17 cellular contexts compared by ENCODE assay signal in genomic region chr11:127994736-127995135, GRCh38.
DNase-seq lines count a peak whose midpoint lies in the region; ATAC-seq and TF ChIP-seq lines count a peak whose summit lies in the region.
"Had no signal": no experiment of that assay in that cellular context is flagged by ENCODE, and none has a peak within 500 bp of the region (broad histone marks: within the 10 kb centered on the region; RNA-seq: fewer than 3 reads in every experiment).

No MANE protein-coding gene starts in this region.

- peak overlapping the region; percentile 33 for H3K4me2 ChIP-seq in osteoblast (ENCODE audit: insufficient read depth, low read length)

- TF ChIP-seq CTCF in epithelial cell of esophagus (IDR thresholded peaks at IDR 0.05; ENCODE audit: insufficient read depth, low read depth, low read length, missing control alignments) (no peak), osteoblast (IDR thresholded peaks at IDR 0.05; ENCODE audit: extremely low read depth, low read depth, low read length) (no peak)

- no peak for ATAC-seq in HG02970 (IDR thresholded peaks at IDR 0.05; ENCODE audit: low FRiP score, unreplicated experiment)

- H4K20me1 ChIP-seq in osteoblast (ENCODE audit: insufficient read depth, low read length) = no peaks in the 10 kb centered on the region

- H3K4me3 ChIP-seq in epithelial cell of esophagus (ENCODE audit: low read length) = no peak overlapping the region
- H3K4me3 ChIP-seq in osteoblast (ENCODE audit: insufficient read depth, low read length) = no peak overlapping the region
- H3K4me3 ChIP-seq: dorsolateral prefrontal cortex, SJCRH30 had no signal

- H2AFZ ChIP-seq in osteoblast (ENCODE audit: low read length) = peak overlapping the region; percentile 15
- H2AFZ ChIP-seq: parathyroid adenoma had no signal

- no peaks in the 10 kb centered on the region for H3K27me3 ChIP-seq in osteoblast (ENCODE audit: insufficient read depth, low read length)
- H3K27me3 ChIP-seq: SJCRH30 had no signal

- no peaks in the 10 kb centered on the region for H3K9me3 ChIP-seq in osteoblast (ENCODE audit: low read depth, low read length)
- H3K9me3 ChIP-seq: SJCRH30 had no signal

- H3K79me2 ChIP-seq in osteoblast (ENCODE audit: insufficient read depth, low read length) = no peaks in the 10 kb centered on the region
- H3K79me2 ChIP-seq: parathyroid adenoma had no signal

- DNase-seq in COLO829 (ENCODE audit: low spot score) (peak; percentile 24), RPMI7951 (ENCODE audit: low read depth) (peak; percentile 43), epithelial cell of esophagus (ENCODE audit: low read depth) (peak; percentile 2), osteoblast (ENCODE audit: insufficient read length, low spot score, missing footprints) (peak; percentile 71), NCI-H2196 (lab: John Stamatoyannopoulos, UW; ENCODE audit: unreplicated experiment) (no peak), DMS 273 (lab: John Stamatoyannopoulos, UW; ENCODE audit: unreplicated experiment) (no peak), HT-29 (ENCODE audit: low spot score) (no peak)
- DNase-seq: activated CD4-positive, alpha-beta T cell treated with anti-CD3 and anti-CD28 coated beads, Interleukin-2, amount 50 U/mL, for 4 hours; activated T-cell treated with anti-CD3 and anti-CD28 coated beads, Interleukin-2, amount 50 U/mL, for 48 hours; amygdala; dorsolateral prefrontal cortex; MM.1S; NK-92 treated with Interleukin-12 subunit alpha and Interleukin-12 subunit beta, amount 100 ng/mL, for 24 hours; SJCRH30; stimulated activated CD4-positive, alpha-beta T cell treated with anti-CD3 and anti-CD28 coated beads, Interleukin-12 subunit alpha, Interleukin-12 subunit beta, amount 100 ng/mL, for 4 hours had no signal

- H3K4me1 ChIP-seq in osteoblast (ENCODE audit: insufficient read depth, low read length) = peaks cover 14% of the 10 kb centered on the region
- H3K4me1 ChIP-seq: parathyroid adenoma, SJCRH30 had no signal

- H3K36me3 ChIP-seq in osteoblast (ENCODE audit: insufficient read depth, low read length) = no peaks in the 10 kb centered on the region
- H3K36me3 ChIP-seq: SJCRH30 had no signal

- peak overlapping the region; percentile 13 for H3K27ac ChIP-seq in osteoblast (ENCODE audit: low read depth, low read length)
- H3K27ac ChIP-seq: dorsolateral prefrontal cortex, parathyroid adenoma, SJCRH30 had no signal

Comparison
In these comparisons a context has a peak if more than half of its experiments do, and no peak if none do; other contexts are left out.
1. DNase-seq: peak in COLO829 (single experiment), RPMI7951 (single experiment), epithelial cell of esophagus (single experiment) and osteoblast (single experiment); none in NCI-H2196 (single experiment), DMS 273 (single experiment) and HT-29 (single experiment).